1 cellular context compared by ENCODE assay signal in the genomic region with DNA sequence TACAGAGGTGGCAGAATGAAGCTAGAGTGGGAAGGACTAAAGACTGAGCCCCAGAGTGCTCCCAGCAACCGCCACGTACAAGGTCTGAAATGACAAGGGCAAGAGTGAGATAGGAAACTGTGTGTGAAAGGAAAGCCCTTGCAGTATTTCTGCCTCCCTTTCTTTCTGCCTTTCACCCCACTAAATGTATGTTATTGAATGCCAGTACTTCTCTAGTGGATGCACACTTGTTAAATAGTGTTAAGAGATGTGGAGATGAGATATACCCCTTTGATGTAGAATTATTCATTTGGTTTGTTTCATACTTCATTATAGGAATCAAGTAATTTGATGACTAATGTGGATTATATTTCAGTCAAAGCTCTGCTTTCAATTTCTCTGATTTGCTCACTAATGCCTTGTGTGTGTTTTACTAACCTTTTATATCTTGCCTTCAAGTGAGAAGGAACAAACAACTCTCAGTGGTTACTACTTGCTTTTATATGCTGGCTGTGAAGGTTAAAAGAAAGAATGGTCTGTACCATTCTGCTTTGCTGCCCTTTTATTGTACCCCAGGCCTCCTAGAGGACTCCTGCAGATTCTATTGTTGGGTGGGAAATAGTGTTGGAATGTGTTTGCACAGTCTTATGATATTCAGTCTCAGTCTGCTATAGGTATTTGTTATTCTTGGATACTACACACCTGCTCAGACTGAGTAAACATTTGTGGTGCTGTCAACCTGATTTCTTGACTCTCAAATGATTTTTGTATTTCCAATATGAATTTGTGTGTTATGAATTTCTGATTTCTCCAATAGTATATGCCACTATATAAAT.
TF ChIP-seq lines count a peak whose summit lies in the region.

No MANE protein-coding gene starts in this region.

TF ChIP-seq in GM12878, 131 proteins besides CTCF, POLR2A, EP300 and RAD21 (continued from another document):
- TF ChIP-seq ZNF274 (IDR thresholded peaks at IDR 0.05; ENCODE audit: insufficient read depth, insufficient read length) (no peak), TCF3 (IDR thresholded peaks at IDR 0.05; ENCODE audit: borderline replicate concordance, insufficient read depth, low read depth, low read length) (no peak), PKNOX1 (IDR thresholded peaks at IDR 0.05) (no peak), EZH2 (IDR thresholded peaks at IDR 0.05; ENCODE audit: borderline replicate concordance, control insufficient read depth, low read depth, low read length) (no peak), FOXM1 (IDR thresholded peaks at IDR 0.05; ENCODE audit: low read depth, low read length) (no peak)
